Comparison of ENCODE assay signal across 18 cellular contexts in the genomic region with DNA sequence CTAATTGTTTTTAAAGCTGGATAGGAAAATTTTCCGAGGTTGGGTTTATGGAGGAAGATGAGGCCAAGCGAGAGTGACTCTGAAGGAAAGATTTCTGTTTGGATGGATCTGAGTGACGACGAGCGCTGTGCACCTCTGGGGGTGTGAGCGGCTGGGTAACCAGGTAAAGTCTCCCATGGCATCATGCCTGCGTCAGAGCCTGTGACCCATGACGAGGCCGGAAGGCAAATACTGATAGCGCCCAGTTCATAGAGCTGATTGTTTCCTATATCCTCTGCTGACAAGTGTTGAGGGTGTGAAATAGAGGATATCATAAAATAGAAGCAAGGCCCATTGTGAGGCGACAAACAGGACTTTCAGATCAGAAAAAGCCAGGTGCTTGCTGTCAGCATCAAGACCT. TPM values are rescaled to one million over a fixed set of nuclear protein-coding genes. Genes with fewer than 3 reads are reported as not detected.
DNase-seq lines count a peak whose midpoint lies in the region; ATAC-seq and TF ChIP-seq lines count a peak whose summit lies in the region.
"Had no signal": no experiment of that assay in that cellular context is flagged by ENCODE, and none has a peak within 500 bp of the region (broad histone marks: within the 10 kb centered on the region; RNA-seq: fewer than 3 reads in every experiment).

No MANE protein-coding gene starts in this region.

- WGBS in mesenchymal stem cell, result 86% methylated on average over 11 of the region's 11 CpGs
- 39 to 53% (median 48%) methylated on average over 11 of the region's 11 CpGs for WGBS in stomach, 5 donors

- no peak overlapping the region for H2BK12ac ChIP-seq in mesenchymal stem cell (ENCODE audit: low read length in 2 of 2)

- no peak overlapping the region for H3K4ac ChIP-seq in mesenchymal stem cell (ENCODE audit: low read depth in 1 of 2, low read length in 2 of 2)

- no peaks in the 10 kb centered on the region for H3K36me3 ChIP-seq in RWPE2 (ENCODE audit: low read depth)
- no peaks in the 10 kb centered on the region for H3K36me3 ChIP-seq in mesenchymal stem cell (ENCODE audit: control insufficient read depth in 1 of 2, insufficient read depth in 2 of 2, low read depth in 1 of 2, low read length in 2 of 2)
- no peaks in the 10 kb centered on the region for H3K36me3 ChIP-seq in stomach
- H3K36me3 ChIP-seq in BE2C, result no peaks in the 10 kb centered on the region

- H3K27me3 ChIP-seq in RWPE2 (ENCODE audit: insufficient read depth, poor library complexity, severe bottlenecking), result no peaks in the 10 kb centered on the region
- H3K27me3 ChIP-seq in mesenchymal stem cell (ENCODE audit: control insufficient read depth in 1 of 2, insufficient read depth in 1 of 2, low read length in 2 of 2), result peaks cover 0 to 23% of the 10 kb centered on the region in 2 experiments
- no peaks in the 10 kb centered on the region for H3K27me3 ChIP-seq in stomach
- no peaks in the 10 kb centered on the region for H3K27me3 ChIP-seq in BE2C

- no peak overlapping the region for H3K9ac ChIP-seq in mesenchymal stem cell (ENCODE audit: low read length)

- H3K27ac ChIP-seq in RWPE2 (ENCODE audit: poor library complexity, severe bottlenecking) (no peak overlapping the region), mesenchymal stem cell (ENCODE audit: low read length, poor library complexity, severe bottlenecking) (no peak overlapping the region), stomach (peak overlapping the region in 4 of 5 donors; percentile 6 to 57 (median 44))

- H3K18ac ChIP-seq in mesenchymal stem cell (ENCODE audit: low read depth in 1 of 2, low read length in 2 of 2), result no peak overlapping the region

- H3K4me2 ChIP-seq in mesenchymal stem cell (ENCODE audit: low read length, poor library complexity, severe bottlenecking), result no peak overlapping the region

- H3K4me3 Mint-ChIP-seq in dendritic cell treated with granulocyte-macrophage colony-stimulating factor and Interleukin-4, amounts not matched to agents 40 ng/mL and 50 ng/mL, for 4 days, result no peak overlapping the region

- H2BK5ac ChIP-seq in mesenchymal stem cell (ENCODE audit: low read depth, low read length, poor library complexity, severe bottlenecking), result no peak overlapping the region

- H2AK5ac ChIP-seq in mesenchymal stem cell (ENCODE audit: low read length, severe bottlenecking), result no peak overlapping the region

- H3K27ac Mint-ChIP-seq in dendritic cell treated with granulocyte-macrophage colony-stimulating factor and Interleukin-4, amounts not matched to agents 40 ng/mL and 50 ng/mL, for 4 days, result peak overlapping the region; percentile 97

- DNase-seq in RWPE2 (ENCODE audit: low spot score) (peak; percentile 34), mesenchymal stem cell (no peak), stomach (peak; percentile 81), BE2C (no peak)
- DNase-seq: EL, GF-D8, IMR-90, MV-4-11, NCI-H1417, NCI-H1694 treated with DMSO at 0.1 percent for 48 hours, NCI-H2081 treated with DMSO at 0.1 percent for 48 hours, NCI-H2171 treated with DMSO at 0.1 percent for 48 hours, NCI-H526, OCI-M1 had no signal

- ATAC-seq in RWPE2 (ENCODE audit: low read depth) (no peak), GM21825 (IDR thresholded peaks at IDR 0.05; ENCODE audit: unreplicated experiment) (no peak), GM21390 (IDR thresholded peaks at IDR 0.05; ENCODE audit: unreplicated experiment) (no peak)
- ATAC-seq: SK-N-SH treated with all-trans-retinoic acid at 6 μM for 48 hours had no signal

- no peak overlapping the region for H2AFZ ChIP-seq in mesenchymal stem cell (ENCODE audit: low read depth, low read length)

- H3K9me3 ChIP-seq in RWPE2 (ENCODE audit: severe bottlenecking) (no peaks in the 10 kb centered on the region), mesenchymal stem cell (ENCODE audit: control insufficient read depth, low read length) (no peaks in the 10 kb centered on the region), stomach (no peaks in the 10 kb centered on the region), BE2C (no peaks in the 10 kb centered on the region)

- no peaks in the 10 kb centered on the region for H3K9me3 Mint-ChIP-seq in dendritic cell treated with granulocyte-macrophage colony-stimulating factor and Interleukin-4, amounts not matched to agents 40 ng/mL and 50 ng/mL, for 4 days

- TF ChIP-seq CTCF in RWPE2 (IDR thresholded peaks at IDR 0.05; ENCODE audit: poor library complexity, severe bottlenecking) (no peak), stomach (IDR thresholded peaks at IDR 0.05) (no peak), BE2C (IDR thresholded peaks at IDR 0.05; ENCODE audit: low read depth, low read length) (no peak)

- H3K79me1 ChIP-seq in mesenchymal stem cell (replicated peaks; ENCODE audit: low read length, poor library complexity, severe bottlenecking), result no peaks in the 10 kb centered on the region

- no peak overlapping the region for H4K91ac ChIP-seq in mesenchymal stem cell (ENCODE audit: low read length)

- no peak overlapping the region for H3K14ac ChIP-seq in mesenchymal stem cell (ENCODE audit: low read length in 2 of 2)

- no peak overlapping the region for H3K4me3 ChIP-seq in RWPE2 (ENCODE audit: severe bottlenecking)
- H3K4me3 ChIP-seq in mesenchymal stem cell (ENCODE audit: insufficient read depth in 1 of 2, low read depth in 1 of 2, low read length in 2 of 2), result no peak overlapping the region
- no peak overlapping the region for H3K4me3 ChIP-seq in stomach
- H3K4me3 ChIP-seq in BE2C (ENCODE audit: low read depth, low read length), result no peak overlapping the region

- H2BK120ac ChIP-seq in mesenchymal stem cell (ENCODE audit: low read depth, low read length), result no peak overlapping the region

- H3K4me1 ChIP-seq in RWPE2 (ENCODE audit: insufficient read depth, poor library complexity, severe bottlenecking) (peaks cover 18% of the 10 kb centered on the region), mesenchymal stem cell (ENCODE audit: control insufficient read depth, insufficient read depth, low read depth, low read length) (peaks cover 5% of the 10 kb centered on the region), stomach (peaks cover 17 to 32% (median 29%) of the 10 kb centered on the region in 4 donors), BE2C (peaks cover 3% of the 10 kb centered on the region; the same call in 1 of the 2 replicates)

- H3K27me3 Mint-ChIP-seq in dendritic cell treated with granulocyte-macrophage colony-stimulating factor and Interleukin-4, amounts not matched to agents 40 ng/mL and 50 ng/mL, for 4 days, result peaks cover 4% of the 10 kb centered on the region

- peak overlapping the region; percentile 40 for H2BK15ac ChIP-seq in mesenchymal stem cell (ENCODE audit: low read depth, poor library complexity, severe bottlenecking)

- no peak for TF ChIP-seq EP300 in stomach (IDR thresholded peaks at IDR 0.05)

- no peak for TF ChIP-seq POLR2A in stomach (IDR thresholded peaks at IDR 0.05)

- no peak overlapping the region for H4K8ac ChIP-seq in mesenchymal stem cell (ENCODE audit: low read length)

- no peak overlapping the region for H3K23ac ChIP-seq in mesenchymal stem cell (ENCODE audit: low read length in 2 of 2)

- no peaks in the 10 kb centered on the region for H3K36me3 Mint-ChIP-seq in dendritic cell treated with granulocyte-macrophage colony-stimulating factor and Interleukin-4, amounts not matched to agents 40 ng/mL and 50 ng/mL, for 4 days (ENCODE audit: low read depth)

- intact Hi-C loops in dendritic cell treated with granulocyte-macrophage colony-stimulating factor and Interleukin-4, amounts not matched to agents 40 ng/mL and 50 ng/mL, for 4 days (cut with micrococcal nuclease), result no loop called here
- intact Hi-C loops in stomach (cut with DNase I; ENCODE audit: low total_unique reads), result no loop called here

- H3K4me1 Mint-ChIP-seq in dendritic cell treated with granulocyte-macrophage colony-stimulating factor and Interleukin-4, amounts not matched to agents 40 ng/mL and 50 ng/mL, for 4 days (ENCODE audit: low read depth), result peaks cover 72% of the 10 kb centered on the region

RNA-seq across cellular contexts. Expression of gene MAGEF1, which starts 33.7 kb away (rescaled TPM):
- polyA plus RNA-seq in mesenchymal stem cell (2013, experiment 1 of 2), result 21.2 TPM
- 22.4 TPM for polyA plus RNA-seq in mesenchymal stem cell (2013, experiment 2 of 2)
- total RNA-seq in stomach, result 10 to 100 TPM; 19.3 to 81.1 (median 38.0) TPM
- 10 to 100 TPM; 28.9 to 35.5 (median 33.9) TPM for polyA plus RNA-seq in stomach
- polyA plus RNA-seq in BE2C (2012; ENCODE audit: insufficient read depth, insufficient read length, low read depth), result 190 TPM

Comparison
In these comparisons a context has a peak if more than half of its experiments do, and no peak if none do; other contexts are left out.
1. DNase-seq: peak in RWPE2 (single experiment) and stomach (single experiment); none in mesenchymal stem cell (single experiment) and BE2C (single experiment).
2. H3K27ac ChIP-seq: peak in stomach (4 of 5); none in RWPE2 (single experiment) and mesenchymal stem cell (single experiment).